In genomic region chr1:153545067-153546055, GRCh38 we compare ENCODE assay signal across 8 cellular contexts. TPM values are rescaled to one million over a fixed set of nuclear protein-coding genes. Genes with fewer than 3 reads are reported as not detected.
A peak's percentile ranks its signal among the peaks of the same experiment; 100 is the strongest.
DNase-seq lines count a peak whose midpoint lies in the region; ATAC-seq, FAIRE-seq and TF ChIP-seq lines count a peak whose summit lies in the region.

Gene S100A4 (minus strand): TSS chr1:153545806. CDS start chr1:153544794, 1,012 bp downstream.

- FAIRE-seq in urothelium cell line (lab: Jason Lieb, UNC), result no peak

- no peaks in the 10 kb centered on the region for H3K27me3 Mint-ChIP-seq in T-helper 17 cell

- no peaks in the 10 kb centered on the region for H3K9me3 ChIP-seq in T-helper 17 cell (ENCODE audit: control insufficient read depth, low read length, poor library complexity, severe bottlenecking)
- H3K9me3 ChIP-seq in adrenal gland (replicated peaks in 1 of 3), result no peaks in the 10 kb centered on the region
- no peaks in the 10 kb centered on the region for H3K9me3 ChIP-seq in right atrium auricular region

- WGBS in adrenal gland, 4 donors, result 47 to 61% (median 57%) methylated on average over 15 to 19 of the region's 19 CpGs

- H3K4me3 ChIP-seq in adrenal gland (peak within 1 kb of the TSS in 2 of 4 donors; percentile 2 to 42), right atrium auricular region (peak within 1 kb of the TSS; percentile 42 to 46), rectal smooth muscle tissue (ENCODE audit: low read length) (peak within 1 kb of the TSS; percentile 62)

- peak within 1 kb of the TSS; percentile 96 for H3K27ac Mint-ChIP-seq in T-helper 17 cell

- H3K4me1 ChIP-seq in adrenal gland (replicated peaks in 1 of 2) (peaks cover 39 to 49% of the 10 kb centered on the region in 2 donors), right atrium auricular region (peaks cover 0 to 83% of the 10 kb centered on the region in 2 donors), rectal smooth muscle tissue (ENCODE audit: control insufficient read depth, insufficient read depth, low read length) (peaks cover 50% of the 10 kb centered on the region)

- intact Hi-C loops in adrenal gland (cut with DNase I), result no loop called here

- TF ChIP-seq POLR2A in adrenal gland (IDR thresholded peaks at IDR 0.05), result peak in 1 of 2 donors; percentile 29

- TF ChIP-seq CTCF in adrenal gland (IDR thresholded peaks at IDR 0.05) (no peak), right atrium auricular region (IDR thresholded peaks at IDR 0.05) (no peak)

- H3K36me3 ChIP-seq in adrenal gland (replicated peaks in 1 of 2), result no peaks in the 10 kb centered on the region
- H3K36me3 ChIP-seq in right atrium auricular region, result no peaks in the 10 kb centered on the region
- H3K36me3 ChIP-seq in rectal smooth muscle tissue (ENCODE audit: control insufficient read depth, insufficient read depth, low read length), result peaks cover 7% of the 10 kb centered on the region

- ATAC-seq in GM21825 (IDR thresholded peaks at IDR 0.05; ENCODE audit: unreplicated experiment) (peak; percentile 54), T-helper 17 cell (peak; percentile 80)

- H3K27me3 ChIP-seq in adrenal gland (no peaks in the 10 kb centered on the region), right atrium auricular region (no peaks in the 10 kb centered on the region), rectal smooth muscle tissue (ENCODE audit: control insufficient read depth, insufficient read depth, low read length) (no peaks in the 10 kb centered on the region)

- DNase-seq in C1 segment of cervical spinal cord (lab: John Stamatoyannopoulos, UW) (peak in 10 of 14 donors; percentile 6 to 76 (median 32)), NCI-H146 (lab: John Stamatoyannopoulos, UW) (peak; percentile 85), T-helper 17 cell (peak; percentile 61 to 78 (median 61)), adrenal gland (peak; percentile 91 to 97 (median 96)), right atrium auricular region (ENCODE audit: low spot score) (peak; percentile 97), urothelium cell line (ENCODE audit: low spot score) (peak; percentile 94)

- H3K4me3 Mint-ChIP-seq in T-helper 17 cell, result peak within 1 kb of the TSS; percentile 98

- H3K36me3 Mint-ChIP-seq in T-helper 17 cell (ENCODE audit: low read depth), result peaks cover 12% of the 10 kb centered on the region

- peaks cover 59% of the 10 kb centered on the region for H3K4me1 Mint-ChIP-seq in T-helper 17 cell

- peak within 1 kb of the TSS in 4 of 5 donors; percentile 33 to 90 (median 59) for H3K27ac ChIP-seq in adrenal gland
- H3K27ac ChIP-seq in right atrium auricular region, result peak within 1 kb of the TSS; percentile 83
- peak within 1 kb of the TSS; percentile 83 for H3K27ac ChIP-seq in rectal smooth muscle tissue (ENCODE audit: low read depth, low read length)

- peak within 1 kb of the TSS; percentile 47 for H3K9ac ChIP-seq in rectal smooth muscle tissue (ENCODE audit: low read length)

RNA-seq across cellular contexts. Expression of gene S100A4, which starts in this region (rescaled TPM):
- total RNA-seq in T-helper 17 cell (1,000 to 10,000 TPM in 1 of 2 donors, 100 to 1,000 TPM in 1; 935 to 1,018 TPM), adrenal gland (100 to 1,000 TPM in 4 of 8 donors, 10 to 100 TPM in 4; 57.9 to 291 (median 99.9) TPM), right atrium auricular region (100 to 1,000 TPM; 144 to 156 TPM)
- polyA plus RNA-seq in adrenal gland, result 100 to 1,000 TPM in 2 of 3 donors, 10 to 100 TPM in 1; 26.7 to 742 (median 455) TPM

Comparison
In these comparisons a context has a peak if more than half of its experiments do, and no peak if none do; other contexts are left out.
1. DNase-seq: peak in every context shown above with its lines; median percentile 97 in right atrium auricular region; 96 in adrenal gland; 94 in urothelium cell line; 85 in NCI-H146; 61 in T-helper 17 cell; 32 in C1 segment of cervical spinal cord.